In genomic region chr13:41456768-41457588, GRCh38 we compare ENCODE assay signal across 8 cellular contexts. TPM values are rescaled to one million over a fixed set of nuclear protein-coding genes. Genes with fewer than 3 reads are reported as not detected.
DNase-seq lines count a peak whose midpoint lies in the region; ATAC-seq and TF ChIP-seq lines count a peak whose summit lies in the region.

A gene with protein sequence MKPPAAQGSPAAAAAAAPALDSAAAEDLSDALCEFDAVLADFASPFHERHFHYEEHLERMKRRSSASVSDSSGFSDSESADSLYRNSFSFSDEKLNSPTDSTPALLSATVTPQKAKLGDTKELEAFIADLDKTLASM (plus strand): TSS chr13:41457550. CDS start chr13:41457708, 158 bp downstream.

- no peaks in the 10 kb centered on the region for H3K79me2 ChIP-seq in KMS-11 (ENCODE audit: insufficient read depth, low read depth)

- peak within 1 kb of the TSS; percentile 51 for H3K4me2 ChIP-seq in KMS-11

- DNase-seq in DMS53 (lab: John Stamatoyannopoulos, UW): peak; percentile 86
- peak; percentile 96 to 97 for DNase-seq in activated CD4-positive, alpha-beta T cell treated with anti-CD3 and anti-CD28 coated beads for 4 hours
- peak; percentile 89 to 97 for DNase-seq in left lung
- DNase-seq in stimulated activated CD4-positive, alpha-beta T cell treated with anti-CD3 and anti-CD28 coated beads, Interleukin-2, amount 100 ng/mL, for 24 hours: peak; percentile 93 to 95
- DNase-seq in SKM-1 (lab: John Stamatoyannopoulos, UW; ENCODE audit: unreplicated experiment): no peak

- intact Hi-C loops in left lung (cut with DNase I): loop anchor here in 1 of 2 donors (10.0 kb wide), 1 partner anchor 188 kb away; no protein-coding TSS in a partner anchor

- no peaks in the 10 kb centered on the region for H3K36me3 ChIP-seq in KMS-11 (ENCODE audit: insufficient read depth)
- H3K36me3 ChIP-seq in left lung: peaks cover 0 to 5% of the 10 kb centered on the region in 2 donors

- TF ChIP-seq CTCF in KMS-11 (conservative IDR thresholded peaks at IDR 0.05; ENCODE audit: low read depth, low read length) (no peak), left lung (IDR thresholded peaks at IDR 0.05) (no peak)

- H3K27me3 ChIP-seq in KMS-11 (ENCODE audit: insufficient read depth, low read depth): 0 out of 2 replicates have a peak, but pooled peaks cover 3% of the 10 kb centered on the region
- H3K27me3 ChIP-seq in left lung: peaks cover 0 to 19% of the 10 kb centered on the region in 2 donors

- peak within 1 kb of the TSS; percentile 67 for H2AFZ ChIP-seq in KMS-11 (ENCODE audit: low read depth)

- H3K4me3 ChIP-seq in KMS-11 (IDR thresholded peaks at IDR 0.05; ENCODE audit: insufficient read depth, low read depth, low read length) (no peak within 1 kb of the TSS), left lung (peak within 1 kb of the TSS; percentile 59 to 77)

- ATAC-seq in GM21447 (IDR thresholded peaks at IDR 0.05; ENCODE audit: unreplicated experiment) (peak; percentile 51), left lung (peak; percentile 90)

- H3K27ac ChIP-seq in KMS-11 (no peak within 1 kb of the TSS), cingulate gyrus (ENCODE audit: low read depth, low read length) (peak within 1 kb of the TSS; percentile 84), left lung (peak within 1 kb of the TSS; percentile 83)

- H3K9me3 ChIP-seq in left lung: no peaks in the 10 kb centered on the region

- H3K9ac ChIP-seq in KMS-11: no peak within 1 kb of the TSS

- H3K4me1 ChIP-seq in KMS-11 (ENCODE audit: low read depth, poor library complexity, severe bottlenecking): no peaks in the 10 kb centered on the region
- H3K4me1 ChIP-seq in left lung: peaks cover 0 to 51% of the 10 kb centered on the region in 2 donors

- H4K20me1 ChIP-seq in KMS-11 (ENCODE audit: insufficient read depth): no peaks in the 10 kb centered on the region

RNA-seq across cellular contexts. Expression of the gene that starts here (rescaled TPM):
- total RNA-seq in left lung: 100 to 1,000 TPM; 173 to 196 TPM
